ENCODE assay signal across 9 cellular contexts in genomic region chr2:1742300-1742679, GRCh38. TPM values are rescaled to one million over a fixed set of nuclear protein-coding genes. Genes with fewer than 3 reads are reported as not detected.
A peak's percentile ranks its signal among the peaks of the same experiment; 100 is the strongest.
DNase-seq lines count a peak whose midpoint lies in the region; ATAC-seq and TF ChIP-seq lines count a peak whose summit lies in the region.
"Had no signal": no experiment of that assay in that cellular context is flagged by ENCODE, and none has a peak within 500 bp of the region (broad histone marks: within the 10 kb centered on the region; RNA-seq: fewer than 3 reads in every experiment).

No MANE protein-coding gene starts in this region.

- H3K9ac ChIP-seq in GM23248 (peak overlapping the region; percentile 97), rectal smooth muscle tissue (ENCODE audit: low read length) (no peak overlapping the region)

- H2AFZ ChIP-seq in GM23248: 0 out of 2 replicates have a peak overlapping the region, but pooled peaks have one; percentile 62

- no peaks in the 10 kb centered on the region for H3K36me3 Mint-ChIP-seq in activated T-helper 17 cell treated with anti-CD3 and anti-CD28 coated beads, Interleukin-2, amount 50 U/mL, for 72 hours (ENCODE audit: low read depth)

- no peaks in the 10 kb centered on the region for H3K4me1 Mint-ChIP-seq in activated T-helper 17 cell treated with anti-CD3 and anti-CD28 coated beads, Interleukin-2, amount 50 U/mL, for 72 hours

- H3K4me2 ChIP-seq in GM23248 (ENCODE audit: unreplicated experiment): peak overlapping the region; percentile 82

- H3K4me1 ChIP-seq in GM23248 (ENCODE audit: insufficient read depth) (peaks cover 6% of the 10 kb centered on the region), left ventricle myocardium inferior (peaks cover 81% of the 10 kb centered on the region), rectal smooth muscle tissue (ENCODE audit: control insufficient read depth, insufficient read depth, low read length) (peaks cover 26% of the 10 kb centered on the region)

- peak overlapping the region; percentile 98 for H3K27ac ChIP-seq in GM23248
- H3K27ac ChIP-seq in left ventricle myocardium inferior (replicated peaks): peak overlapping the region; percentile 96
- H3K27ac ChIP-seq in rectal smooth muscle tissue (ENCODE audit: low read depth, low read length): peak overlapping the region; percentile 94
- H3K27ac ChIP-seq: neutrophil had no signal

- no peak overlapping the region for H3K27ac Mint-ChIP-seq in activated T-helper 17 cell treated with anti-CD3 and anti-CD28 coated beads, Interleukin-2, amount 50 U/mL, for 72 hours

- H3K36me3 ChIP-seq in GM23248 (ENCODE audit: low read depth): no peaks in the 10 kb centered on the region
- H3K36me3 ChIP-seq in left ventricle myocardium inferior: no peaks in the 10 kb centered on the region
- no peaks in the 10 kb centered on the region for H3K36me3 ChIP-seq in rectal smooth muscle tissue (ENCODE audit: control insufficient read depth, insufficient read depth, low read length)
- H3K36me3 ChIP-seq: neutrophil had no signal

- peaks cover 13% of the 10 kb centered on the region for H3F3A ChIP-seq in GM23248 (ENCODE audit: insufficient read depth)

- H3K4me3 ChIP-seq in GM23248: peak overlapping the region; percentile 95
- peak overlapping the region; percentile 82 for H3K4me3 ChIP-seq in left ventricle myocardium inferior
- peak overlapping the region; percentile 72 for H3K4me3 ChIP-seq in rectal smooth muscle tissue (ENCODE audit: low read length)

- H3K4me3 Mint-ChIP-seq in activated T-helper 17 cell treated with anti-CD3 and anti-CD28 coated beads, Interleukin-2, amount 50 U/mL, for 72 hours: peak overlapping the region; percentile 15

- in situ Hi-C loops in GM23248 (cut with MboI): no loop called here

- ATAC-seq in activated T-helper 17 cell treated with anti-CD3 and anti-CD28 coated beads, Interleukin-2, amount 50 U/mL, for 72 hours (replicated peaks): no peak
- no peak for ATAC-seq in GM21381 (IDR thresholded peaks at IDR 0.05; ENCODE audit: unreplicated experiment)

- H3K27me3 Mint-ChIP-seq in activated T-helper 17 cell treated with anti-CD3 and anti-CD28 coated beads, Interleukin-2, amount 50 U/mL, for 72 hours: peaks cover 34% of the 10 kb centered on the region

- H3K9me3 Mint-ChIP-seq in activated T-helper 17 cell treated with anti-CD3 and anti-CD28 coated beads, Interleukin-2, amount 50 U/mL, for 72 hours: no peaks in the 10 kb centered on the region

- intact Hi-C loops in left ventricle myocardium inferior (cut with micrococcal nuclease): no loop called here

- 93 to 96% methylated on average over 13 of the region's 13 CpGs for WGBS in GM23248 (ENCODE audit: low coverage in 1 of 2, low lambda C conversion rate in 2 of 2, missing lambda C conversion rate in 2 of 2), 2 experiments

- H3K79me2 ChIP-seq in GM23248 (ENCODE audit: insufficient read depth): peaks cover 54% of the 10 kb centered on the region

- H3K9me2 ChIP-seq in GM23248 (ENCODE audit: insufficient read depth): no peaks in the 10 kb centered on the region

- no peaks in the 10 kb centered on the region for H3K27me3 ChIP-seq in GM23248 (replicated peaks; ENCODE audit: insufficient read depth)
- peaks cover 45% of the 10 kb centered on the region for H3K27me3 ChIP-seq in left ventricle myocardium inferior (ENCODE audit: low read depth)
- no peaks in the 10 kb centered on the region for H3K27me3 ChIP-seq in rectal smooth muscle tissue (ENCODE audit: control insufficient read depth, insufficient read depth, low read length)

- H4K20me1 ChIP-seq in GM23248 (ENCODE audit: insufficient read depth): no peaks in the 10 kb centered on the region

- H3K9me3 ChIP-seq in GM23248 (ENCODE audit: low read depth) (no peaks in the 10 kb centered on the region), left ventricle myocardium inferior (replicated peaks) (no peaks in the 10 kb centered on the region)
- H3K9me3 ChIP-seq: neutrophil had no signal

- no peak for DNase-seq in GM23248
- no peak for DNase-seq in left ventricle myocardium inferior
- DNase-seq in activated naive CD4-positive, alpha-beta T cell treated with Interleukin-2 at 50 U/mL for 16 hours: no peak
- DNase-seq in OCI-M1 (lab: John Stamatoyannopoulos, UW): no peak
- no peak for DNase-seq in NCI-H2081 treated with DMSO at 0.1 percent for 48 hours (lab: John Stamatoyannopoulos, UW)

- TF ChIP-seq CTCF in left ventricle myocardium inferior (IDR thresholded peaks at IDR 0.05; ENCODE audit: borderline replicate concordance): no peak

RNA-seq across cellular contexts. Expression of gene PXDN, which starts 2.0 kb away (rescaled TPM):
- total RNA-seq in GM23248 (2014; rRNA removed; shearing (Covaris generic)): 263 and 291 TPM in 2 replicates
- polyA plus RNA-seq in GM23248 (2016; fragmentation: Nextera tagmentation; extraction: Ambion mirVana): 222 and 235 TPM in 2 replicates
- total RNA-seq in activated T-helper 17 cell treated with anti-CD3 and anti-CD28 coated beads, Interleukin-2, amount 50 U/mL, for 72 hours: not detected
- total RNA-seq in left ventricle myocardium inferior: 15.7 TPM

Comparison
In these comparisons a context has a peak if more than half of its experiments do, and no peak if none do; other contexts are left out.
1. RNA of gene PXDN, which starts 2.0 kb away (total RNA-seq): 263 to 291 TPM in GM23248 and 15.7 TPM in left ventricle myocardium inferior (single experiment); not detected in activated T-helper 17 cell treated with anti-CD3 and anti-CD28 coated beads, Interleukin-2, amount 50 U/mL, for 72 hours; every median in the first group is over 10 times any median in the second.
2. Peak in every context shown above with its lines, with median percentiles within 50 percentile points of each other: H3K27ac ChIP-seq and H3K4me3 ChIP-seq.